In genomic region chr7:55066938-55067337, GRCh38 we compare ENCODE assay signal across 2 cellular contexts.
TF ChIP-seq lines count a peak whose summit lies in the region.

No MANE protein-coding gene starts in this region.

TF ChIP-seq in SK-N-SH, 30 proteins besides CTCF, POLR2A, EP300 and RAD21:
- TF ChIP-seq CHD2 (IDR thresholded peaks at IDR 0.05; ENCODE audit: low read length, partially characterized antibody) (no peak), NFIC (IDR thresholded peaks at IDR 0.05; ENCODE audit: borderline replicate concordance) (no peak), REST (IDR thresholded peaks at IDR 0.05; ENCODE audit: low read depth, low read length) (no peak), TCF12 (IDR thresholded peaks at IDR 0.05) (no peak), POLR2AphosphoS5 (IDR thresholded peaks at IDR 0.05; ENCODE audit: low read depth, low read length) (no peak), MXI1 (IDR thresholded peaks at IDR 0.05; ENCODE audit: low read depth, low read length) (no peak), EZH2phosphoT487 (IDR thresholded peaks at IDR 0.05; ENCODE audit: borderline replicate concordance, low read depth) (no peak), ELF1 (IDR thresholded peaks at IDR 0.05) (no peak), TEAD4 (IDR thresholded peaks at IDR 0.05; ENCODE audit: borderline replicate concordance, insufficient read depth) (no peak), TAF1 (IDR thresholded peaks at IDR 0.05; ENCODE audit: borderline replicate concordance, low read depth, low read length) (no peak), FOSL2 (IDR thresholded peaks at IDR 0.05; ENCODE audit: borderline replicate concordance, low read depth) (no peak), RFX5 (IDR thresholded peaks at IDR 0.05; ENCODE audit: low read length) (no peak), RXRA (IDR thresholded peaks at IDR 0.05; ENCODE audit: borderline replicate concordance, low read depth) (no peak), YY1 (IDR thresholded peaks at IDR 0.05; ENCODE audit: low read depth) (no peak)
- TF ChIP-seq, protein P1, sequence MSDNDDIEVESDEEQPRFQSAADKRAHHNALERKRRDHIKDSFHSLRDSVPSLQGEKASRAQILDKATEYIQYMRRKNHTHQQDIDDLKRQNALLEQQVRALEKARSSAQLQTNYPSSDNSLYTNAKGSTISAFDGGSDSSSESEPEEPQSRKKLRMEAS (IDR thresholded peaks at IDR 0.05; ENCODE audit: low read depth) = no peak

TF ChIP-seq in SK-N-SH treated with all-trans-retinoic acid at 6 μM for 48 hours, 23 proteins besides CTCF, POLR2A, EP300 and RAD21:
- TF ChIP-seq PPARA (CRISPR knock-in tag; IDR thresholded peaks at IDR 0.05; ENCODE audit: borderline replicate concordance) (no peak), SNAI2 (CRISPR knock-in tag; IDR thresholded peaks at IDR 0.05) (no peak), CREB5 (CRISPR knock-in tag; IDR thresholded peaks at IDR 0.05; ENCODE audit: low read depth) (no peak), ISL1 (CRISPR knock-in tag; IDR thresholded peaks at IDR 0.05) (no peak), ZC3H10 (CRISPR knock-in tag; IDR thresholded peaks at IDR 0.05) (no peak), ZFP3 (CRISPR knock-in tag; IDR thresholded peaks at IDR 0.05) (no peak), POU6F1 (CRISPR knock-in tag; IDR thresholded peaks at IDR 0.05; ENCODE audit: borderline replicate concordance, low read depth) (no peak)
- TF ChIP-seq, protein P2, sequence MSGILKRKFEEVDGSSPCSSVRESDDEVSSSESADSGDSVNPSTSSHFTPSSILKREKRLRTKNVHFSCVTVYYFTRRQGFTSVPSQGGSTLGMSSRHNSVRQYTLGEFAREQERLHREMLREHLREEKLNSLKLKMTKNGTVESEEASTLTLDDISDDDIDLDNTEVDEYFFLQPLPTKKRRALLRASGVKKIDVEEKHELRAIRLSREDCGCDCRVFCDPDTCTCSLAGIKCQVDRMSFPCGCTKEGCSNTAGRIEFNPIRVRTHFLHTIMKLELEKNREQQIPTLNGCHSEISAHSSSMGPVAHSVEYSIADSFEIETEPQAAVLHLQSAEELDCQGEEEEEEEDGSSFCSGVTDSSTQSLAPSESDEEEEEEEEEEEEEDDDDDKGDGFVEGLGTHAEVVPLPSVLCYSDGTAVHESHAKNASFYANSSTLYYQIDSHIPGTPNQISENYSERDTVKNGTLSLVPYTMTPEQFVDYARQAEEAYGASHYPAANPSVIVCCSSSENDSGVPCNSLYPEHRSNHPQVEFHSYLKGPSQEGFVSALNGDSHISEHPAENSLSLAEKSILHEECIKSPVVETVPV (CRISPR knock-in tag; IDR thresholded peaks at IDR 0.05) = no peak
